36 cellular contexts compared by ENCODE assay signal in genomic region chr5:31181376-31181987, GRCh38. TPM values are rescaled to one million over a fixed set of nuclear protein-coding genes. Genes with fewer than 3 reads are reported as not detected.
"Had no signal": no experiment of that assay in that cellular context is flagged by ENCODE, and none has a peak within 500 bp of the region (broad histone marks: within the 10 kb centered on the region; RNA-seq: fewer than 3 reads in every experiment).

No MANE protein-coding gene starts in this region.

- H3K4me1 ChIP-seq: adrenal gland, body of pancreas, breast epithelium had no signal

- H3K36me3 Mint-ChIP-seq: activated CD4-positive, alpha-beta memory T cell treated with anti-CD3 and anti-CD28 coated beads for 36 hours; activated naive CD4-positive, alpha-beta T cell treated with anti-CD3 and anti-CD28 coated beads, Interleukin-2, amount 50 U/mL, for 72 hours; activated naive CD8-positive, alpha-beta T cell treated with anti-CD3 and anti-CD28 coated beads for 36 hours; T-cell had no signal

- H3K27me3 Mint-ChIP-seq: activated B cell treated with CpG ODN at 0.5 μM for 24 hours; activated CD4-positive, alpha-beta memory T cell treated with anti-CD3 and anti-CD28 coated beads for 36 hours; activated CD4-positive, alpha-beta T cell treated with anti-CD3 and anti-CD28 coated beads, Interleukin-2, amount 10 ng/mL, durations not matched to agents 24 days and 14 days; activated CD8-positive, alpha-beta T cell treated with anti-CD3 and anti-CD28 coated beads for 36 hours; activated naive CD8-positive, alpha-beta T cell treated with anti-CD3 and anti-CD28 coated beads for 36 hours; activated T-helper 17 cell treated with anti-CD3 and anti-CD28 coated beads, Interleukin-2, amount 50 U/mL, for 72 hours; T-cell; T-helper 17 cell had no signal

- H3K27me3 ChIP-seq: adrenal gland, body of pancreas, brain microvascular endothelial cell, breast epithelium had no signal

- H3K9me3 ChIP-seq: adrenal gland, body of pancreas, breast epithelium had no signal

- H3K4me3 Mint-ChIP-seq: activated B cell treated with CpG ODN at 0.5 μM for 24 hours; activated CD4-positive, alpha-beta memory T cell treated with anti-CD3 and anti-CD28 coated beads for 36 hours; activated CD4-positive, alpha-beta T cell treated with anti-CD3 and anti-CD28 coated beads, Interleukin-2, amount 10 ng/mL, durations not matched to agents 24 days and 14 days; activated CD8-positive, alpha-beta T cell treated with anti-CD3 and anti-CD28 coated beads for 36 hours; activated naive CD4-positive, alpha-beta T cell treated with anti-CD3 and anti-CD28 coated beads for 36 hours; activated naive CD8-positive, alpha-beta T cell treated with anti-CD3 and anti-CD28 coated beads for 36 hours; activated T-cell treated with anti-CD3 and anti-CD28 coated beads, Interleukin-2, amount 50 U/mL, for 4 hours; activated T-cell treated with anti-CD3 and anti-CD28 coated beads, Interleukin-2, amount 50 U/mL, for 72 hours; activated T-helper 1 cell treated with anti-CD3 and anti-CD28 coated beads, Interleukin-12 subunit alpha, Interleukin-12 subunit beta, Interleukin-2, Interleukin-4 antibody, amounts not matched to agents 30 ng/mL and 10 ng/mL and 1 ng/mL, durations not matched to agents 14 hours and 24 hours and 36 hours; activated T-helper 17 cell treated with anti-CD3 and anti-CD28 coated beads, Interleukin-2, amount 50 U/mL, for 72 hours; T-cell; T-helper 17 cell had no signal

- ATAC-seq: activated CD8-positive, alpha-beta T cell treated with anti-CD3 and anti-CD28 coated beads for 36 hours; activated naive CD4-positive, alpha-beta T cell treated with anti-CD3 and anti-CD28 coated beads, Interleukin-2, amount 50 U/mL, for 72 hours; activated T-cell treated with anti-CD3 and anti-CD28 coated beads, Interleukin-2, amount 50 U/mL, for 4 hours; activated T-cell treated with anti-CD3 and anti-CD28 coated beads, Interleukin-2, amount 50 U/mL, for 72 hours; activated T-helper 17 cell treated with anti-CD3 and anti-CD28 coated beads, Interleukin-2, amount 50 U/mL, for 72 hours; body of pancreas; T-cell; T-helper 17 cell had no signal

- H3K4me1 Mint-ChIP-seq: activated B cell treated with CpG ODN at 0.5 μM for 24 hours; activated CD4-positive, alpha-beta T cell treated with anti-CD3 and anti-CD28 coated beads, Interleukin-2, amount 10 ng/mL, durations not matched to agents 24 days and 14 days; activated naive CD8-positive, alpha-beta T cell treated with anti-CD3 and anti-CD28 coated beads for 36 hours; T-cell; T-helper 17 cell had no signal

- DNase-seq: activated B cell treated with CpG ODN at 0.5 μM for 24 hours; activated CD4-positive, alpha-beta memory T cell treated with anti-CD3 and anti-CD28 coated beads for 36 hours; activated CD4-positive, alpha-beta T cell treated with anti-CD3 and anti-CD28 coated beads for 4 hours; activated CD4-positive, alpha-beta T cell treated with anti-CD3 and anti-CD28 coated beads, Interleukin-2, amount 10 ng/mL, durations not matched to agents 24 days and 14 days; activated CD4-positive, alpha-beta T cell treated with anti-CD3 and anti-CD28 coated beads, Interleukin-2, amount 50 U/mL, for 1 hour; activated CD4-positive, alpha-beta T cell treated with anti-CD3 and anti-CD28 coated beads, Interleukin-2, amount 50 U/mL, for 4 hours; activated CD4-positive, CD25-positive, alpha-beta regulatory T cell treated with anti-CD3 and anti-CD28 coated beads, Interleukin-2, amount 50 U/mL, for 72 hours; activated CD8-positive, alpha-beta memory T cell treated with anti-CD3 and anti-CD28 coated beads, Interleukin-2, amount 50 U/mL, for 4 hours; activated CD8-positive, alpha-beta T cell treated with anti-CD3 and anti-CD28 coated beads for 36 hours; activated effector memory CD4-positive, alpha-beta T cell treated with anti-CD3 and anti-CD28 coated beads, Interleukin-2, amount 50 U/mL, for 16 hours; activated gamma-delta T cell treated with Interleukin-2 at 50 U/mL for 16 hours; activated naive CD4-positive, alpha-beta T cell; activated naive CD4-positive, alpha-beta T cell treated with anti-CD3 and anti-CD28 coated beads for 36 hours; activated naive CD4-positive, alpha-beta T cell treated with anti-CD3 and anti-CD28 coated beads, Interleukin-2, amount 50 U/mL, for 16 hours; activated naive CD8-positive, alpha-beta T cell treated with anti-CD3 and anti-CD28 coated beads for 36 hours; activated T-cell treated with anti-CD3 and anti-CD28 coated beads for 4 hours; activated T-cell treated with anti-CD3 and anti-CD28 coated beads, Interleukin-2, amount 50 U/mL, for 1 hour; activated T-cell treated with anti-CD3 and anti-CD28 coated beads, Interleukin-2, amount 50 U/mL, for 4 hours; activated T-cell treated with anti-CD3 and anti-CD28 coated beads, Interleukin-2, amount 50 U/mL, for 72 hours; adrenal gland; amniotic stem cell; aorta; body of pancreas; brain microvascular endothelial cell; central memory CD4-positive, alpha-beta T cell; cerebellar nuclear complex; T-cell; T-helper 17 cell had no signal

- H3K4me3 ChIP-seq: adrenal gland, body of pancreas, breast epithelium had no signal

- H3K27ac Mint-ChIP-seq: activated B cell treated with CpG ODN at 0.5 μM for 24 hours; activated CD4-positive, alpha-beta memory T cell treated with anti-CD3 and anti-CD28 coated beads for 36 hours; activated CD4-positive, alpha-beta T cell treated with anti-CD3 and anti-CD28 coated beads, Interleukin-2, amount 10 ng/mL, durations not matched to agents 24 days and 14 days; activated CD8-positive, alpha-beta T cell treated with anti-CD3 and anti-CD28 coated beads for 36 hours; activated naive CD4-positive, alpha-beta T cell treated with anti-CD3 and anti-CD28 coated beads for 36 hours; activated naive CD4-positive, alpha-beta T cell treated with anti-CD3 and anti-CD28 coated beads, Interleukin-2, amount 50 U/mL, for 72 hours; activated naive CD8-positive, alpha-beta T cell treated with anti-CD3 and anti-CD28 coated beads for 36 hours; activated T-cell treated with anti-CD3 and anti-CD28 coated beads, Interleukin-2, amount 50 U/mL, for 72 hours; activated T-helper 1 cell treated with anti-CD3 and anti-CD28 coated beads, Interleukin-12 subunit alpha, Interleukin-12 subunit beta, Interleukin-2, Interleukin-4 antibody, amounts not matched to agents 30 ng/mL and 10 ng/mL and 1 ng/mL, durations not matched to agents 14 hours and 24 hours and 36 hours; activated T-helper 17 cell treated with anti-CD3 and anti-CD28 coated beads, Interleukin-2, amount 50 U/mL, for 72 hours; T-cell; T-helper 17 cell had no signal

- H3K9me3 Mint-ChIP-seq: activated B cell treated with CpG ODN at 0.5 μM for 24 hours; activated CD4-positive, alpha-beta memory T cell treated with anti-CD3 and anti-CD28 coated beads for 36 hours; activated CD4-positive, alpha-beta T cell treated with anti-CD3 and anti-CD28 coated beads, Interleukin-2, amount 10 ng/mL, durations not matched to agents 24 days and 14 days; activated CD8-positive, alpha-beta T cell treated with anti-CD3 and anti-CD28 coated beads for 36 hours; activated naive CD4-positive, alpha-beta T cell treated with anti-CD3 and anti-CD28 coated beads for 36 hours; activated naive CD8-positive, alpha-beta T cell treated with anti-CD3 and anti-CD28 coated beads for 36 hours; activated T-cell treated with anti-CD3 and anti-CD28 coated beads, Interleukin-2, amount 50 U/mL, for 4 hours; activated T-cell treated with anti-CD3 and anti-CD28 coated beads, Interleukin-2, amount 50 U/mL, for 72 hours; activated T-helper 1 cell treated with anti-CD3 and anti-CD28 coated beads, Interleukin-12 subunit alpha, Interleukin-12 subunit beta, Interleukin-2, Interleukin-4 antibody, amounts not matched to agents 30 ng/mL and 10 ng/mL and 1 ng/mL, durations not matched to agents 14 hours and 24 hours and 36 hours; activated T-helper 17 cell treated with anti-CD3 and anti-CD28 coated beads, Interleukin-2, amount 50 U/mL, for 72 hours had no signal

- H3K36me3 ChIP-seq: adrenal gland, brain microvascular endothelial cell, breast epithelium had no signal

- H3K27ac ChIP-seq: adrenal gland, body of pancreas, brain microvascular endothelial cell, breast epithelium, VCaP had no signal

RNA-seq across cellular contexts. Expression of gene CDH6, which starts 12.0 kb away (rescaled TPM):
- total RNA-seq: activated B cell treated with CpG ODN at 0.5 μM for 24 hours; activated CD4-positive, alpha-beta memory T cell treated with anti-CD3 and anti-CD28 coated beads for 36 hours; activated CD4-positive, alpha-beta T cell treated with anti-CD3 and anti-CD28 coated beads, Interleukin-2, amount 10 ng/mL, durations not matched to agents 24 days and 14 days; activated CD8-positive, alpha-beta memory T cell treated with anti-CD3 and anti-CD28 coated beads for 36 hours; activated CD8-positive, alpha-beta T cell treated with anti-CD3 and anti-CD28 coated beads for 36 hours; activated naive CD4-positive, alpha-beta T cell treated with anti-CD3 and anti-CD28 coated beads for 36 hours; activated naive CD4-positive, alpha-beta T cell treated with anti-CD3 and anti-CD28 coated beads, Interleukin-2, amount 50 U/mL, for 72 hours; activated naive CD8-positive, alpha-beta T cell treated with anti-CD3 and anti-CD28 coated beads for 36 hours; activated T-cell treated with anti-CD3 and anti-CD28 coated beads, Interleukin-2, amount 50 U/mL, for 4 hours; activated T-cell treated with anti-CD3 and anti-CD28 coated beads, Interleukin-2, amount 50 U/mL, for 72 hours; activated T-helper 1 cell treated with anti-CD3 and anti-CD28 coated beads, Interleukin-12 subunit alpha, Interleukin-12 subunit beta, Interleukin-2, Interleukin-4 antibody, amounts not matched to agents 30 ng/mL and 10 ng/mL and 1 ng/mL, durations not matched to agents 14 hours and 24 hours and 36 hours; activated T-helper 17 cell treated with anti-CD3 and anti-CD28 coated beads, Interleukin-2, amount 50 U/mL, for 72 hours; T-helper 1 cell treated with Interleukin-12 subunit alpha and Interleukin-12 subunit beta and Interleukin-4 antibody, amounts not matched to agents 30 ng/mL and 1 ng/mL, for 36 hours; T-helper 2 cell treated with Interferon-gamma antibody and Interleukin-4, amounts not matched to agents 100 ng/mL and 5 ng/mL, for 36 hours had no signal
